1 cellular context compared by ENCODE assay signal in genomic region chr15:55267401-55268053, GRCh38.
TF ChIP-seq lines count a peak whose summit lies in the region.

No MANE protein-coding gene starts in this region.

TF ChIP-seq in GM12878, 131 proteins besides CTCF, POLR2A, EP300 and RAD21:
- TF ChIP-seq, protein P1, sequence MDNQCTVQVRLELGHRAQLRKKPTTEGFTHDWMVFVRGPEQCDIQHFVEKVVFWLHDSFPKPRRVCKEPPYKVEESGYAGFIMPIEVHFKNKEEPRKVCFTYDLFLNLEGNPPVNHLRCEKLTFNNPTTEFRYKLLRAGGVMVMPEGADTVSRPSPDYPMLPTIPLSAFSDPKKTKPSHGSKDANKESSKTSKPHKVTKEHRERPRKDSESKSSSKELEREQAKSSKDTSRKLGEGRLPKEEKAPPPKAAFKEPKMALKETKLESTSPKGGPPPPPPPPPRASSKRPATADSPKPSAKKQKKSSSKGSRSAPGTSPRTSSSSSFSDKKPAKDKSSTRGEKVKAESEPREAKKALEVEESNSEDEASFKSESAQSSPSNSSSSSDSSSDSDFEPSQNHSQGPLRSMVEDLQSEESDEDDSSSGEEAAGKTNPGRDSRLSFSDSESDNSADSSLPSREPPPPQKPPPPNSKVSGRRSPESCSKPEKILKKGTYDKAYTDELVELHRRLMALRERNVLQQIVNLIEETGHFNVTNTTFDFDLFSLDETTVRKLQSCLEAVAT (IDR thresholded peaks at IDR 0.05): no peak
- no peak for TF ChIP-seq RELA (IDR thresholded peaks at IDR 0.05; ENCODE audit: borderline replicate concordance, partially characterized antibody)
- no peak for TF ChIP-seq SIX5 (IDR thresholded peaks at IDR 0.05; ENCODE audit: low read depth, low read length, severe bottlenecking)
- TF ChIP-seq ATF7 (IDR thresholded peaks at IDR 0.05; ENCODE audit: low read depth): peak; percentile 30
- TF ChIP-seq NBN (IDR thresholded peaks at IDR 0.05): peak; percentile 31; the same call in 1 of the 2 replicates
- TF ChIP-seq SPI1 (IDR thresholded peaks at IDR 0.05; ENCODE audit: borderline replicate concordance, insufficient read depth, low read depth, low read length): peak; percentile 34; the same call in 1 of the 2 replicates
- 0 out of 2 replicates have a peak, but pooled peaks have one; percentile 30 for TF ChIP-seq PAX5 (IDR thresholded peaks at IDR 0.05; ENCODE audit: borderline replicate concordance, low read depth, low read length)
- TF ChIP-seq RUNX3 (IDR thresholded peaks at IDR 0.05; ENCODE audit: low read length): peak; percentile 39; the same call in 1 of the 2 replicates
- TF ChIP-seq, protein P2, sequence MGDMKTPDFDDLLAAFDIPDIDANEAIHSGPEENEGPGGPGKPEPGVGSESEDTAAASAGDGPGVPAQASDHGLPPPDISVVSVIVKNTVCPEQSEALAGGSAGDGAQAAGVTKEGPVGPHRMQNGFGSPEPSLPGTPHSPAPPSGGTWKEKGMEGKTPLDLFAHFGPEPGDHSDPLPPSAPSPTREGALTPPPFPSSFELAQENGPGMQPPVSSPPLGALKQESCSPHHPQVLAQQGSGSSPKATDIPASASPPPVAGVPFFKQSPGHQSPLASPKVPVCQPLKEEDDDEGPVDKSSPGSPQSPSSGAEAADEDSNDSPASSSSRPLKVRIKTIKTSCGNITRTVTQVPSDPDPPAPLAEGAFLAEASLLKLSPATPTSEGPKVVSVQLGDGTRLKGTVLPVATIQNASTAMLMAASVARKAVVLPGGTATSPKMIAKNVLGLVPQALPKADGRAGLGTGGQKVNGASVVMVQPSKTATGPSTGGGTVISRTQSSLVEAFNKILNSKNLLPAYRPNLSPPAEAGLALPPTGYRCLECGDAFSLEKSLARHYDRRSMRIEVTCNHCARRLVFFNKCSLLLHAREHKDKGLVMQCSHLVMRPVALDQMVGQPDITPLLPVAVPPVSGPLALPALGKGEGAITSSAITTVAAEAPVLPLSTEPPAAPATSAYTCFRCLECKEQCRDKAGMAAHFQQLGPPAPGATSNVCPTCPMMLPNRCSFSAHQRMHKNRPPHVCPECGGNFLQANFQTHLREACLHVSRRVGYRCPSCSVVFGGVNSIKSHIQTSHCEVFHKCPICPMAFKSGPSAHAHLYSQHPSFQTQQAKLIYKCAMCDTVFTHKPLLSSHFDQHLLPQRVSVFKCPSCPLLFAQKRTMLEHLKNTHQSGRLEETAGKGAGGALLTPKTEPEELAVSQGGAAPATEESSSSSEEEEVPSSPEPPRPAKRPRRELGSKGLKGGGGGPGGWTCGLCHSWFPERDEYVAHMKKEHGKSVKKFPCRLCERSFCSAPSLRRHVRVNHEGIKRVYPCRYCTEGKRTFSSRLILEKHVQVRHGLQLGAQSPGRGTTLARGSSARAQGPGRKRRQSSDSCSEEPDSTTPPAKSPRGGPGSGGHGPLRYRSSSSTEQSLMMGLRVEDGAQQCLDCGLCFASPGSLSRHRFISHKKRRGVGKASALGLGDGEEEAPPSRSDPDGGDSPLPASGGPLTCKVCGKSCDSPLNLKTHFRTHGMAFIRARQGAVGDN (IDR thresholded peaks at IDR 0.05): peak; percentile 50; the same call in 1 of the 2 replicates
- no peak for TF ChIP-seq ZNF207 (IDR thresholded peaks at IDR 0.05; ENCODE audit: borderline replicate concordance)
- TF ChIP-seq CREM (IDR thresholded peaks at IDR 0.05; ENCODE audit: low read depth): peak; percentile 24; the same call in 1 of the 2 replicates
- TF ChIP-seq YY1 (IDR thresholded peaks at IDR 0.05; ENCODE audit: low read depth, low read length): no peak
- TF ChIP-seq ZNF384 (IDR thresholded peaks at IDR 0.05; ENCODE audit: borderline replicate concordance, low read depth, low read length): no peak
- TF ChIP-seq IKZF1 (conservative IDR thresholded peaks at IDR 0.05): 0 out of 2 replicates have a peak, but pooled peaks have one; percentile 20
- TF ChIP-seq KLF5 (IDR thresholded peaks at IDR 0.05; ENCODE audit: partially characterized antibody): no peak
- TF ChIP-seq KDM1A (IDR thresholded peaks at IDR 0.05; ENCODE audit: borderline replicate concordance): no peak
- no peak for TF ChIP-seq ZNF24 (IDR thresholded peaks at IDR 0.05)
